In genomic region chr15:70530906-70531305, GRCh38 we compare ENCODE assay signal across 25 cellular contexts.
"Had no signal": no experiment of that assay in that cellular context is flagged by ENCODE, and none has a peak within 500 bp of the region (broad histone marks: within the 10 kb centered on the region; RNA-seq: fewer than 3 reads in every experiment).

No MANE protein-coding gene starts in this region.

- H3K36me3 ChIP-seq: lower lobe of right lung had no signal

- H3K27ac Mint-ChIP-seq: stimulated activated memory B cell treated with anti-CD40 and anti-IgM and Interleukin-4, amounts not matched to agents 10 μg/mL and 1 μg/mL and 100 μg/mL, for 72 hours had no signal

- H3K9me3 Mint-ChIP-seq: activated naive CD4-positive, alpha-beta T cell treated with anti-CD3 and anti-CD28 coated beads for 36 hours; neural crest cell had no signal

- H3K27me3 ChIP-seq: testis had no signal

- FAIRE-seq: bronchial epithelial cell, kidney had no signal

- H3K4me3 ChIP-seq: lower lobe of right lung, mucosa of descending colon, SK-N-MC, smooth muscle cell, testis had no signal

- ATAC-seq: foreskin keratinocyte; lower lobe of right lung; mucosa of descending colon; sciatic nerve; stimulated activated memory B cell treated with anti-CD40 and anti-IgM and Interleukin-4, amounts not matched to agents 10 μg/mL and 1 μg/mL and 100 μg/mL, for 72 hours had no signal

- H3K4me3 Mint-ChIP-seq: neural crest cell; stimulated activated memory B cell treated with anti-CD40 and anti-IgM and Interleukin-4, amounts not matched to agents 10 μg/mL and 1 μg/mL and 100 μg/mL, for 72 hours had no signal

- H3K4me1 ChIP-seq: testis had no signal

- H3K4me2 ChIP-seq: smooth muscle cell had no signal

- H3K36me3 Mint-ChIP-seq: stimulated activated memory B cell treated with anti-CD40 and anti-IgM and Interleukin-4, amounts not matched to agents 10 μg/mL and 1 μg/mL and 100 μg/mL, for 72 hours had no signal

- DNase-seq: activated CD4-positive, alpha-beta T cell treated with anti-CD3 and anti-CD28 coated beads for 4 hours; activated CD4-positive, alpha-beta T cell treated with anti-CD3 and anti-CD28 coated beads, Interleukin-2, amount 50 U/mL, for 48 hours; activated CD4-positive, CD25-positive, alpha-beta regulatory T cell; activated naive CD4-positive, alpha-beta T cell treated with anti-CD3 and anti-CD28 coated beads for 36 hours; amygdala; cerebellar nuclear complex; effector CD4-positive, alpha-beta T cell; erythroblast; foreskin keratinocyte; kidney; lower lobe of right lung; mesendoderm; mucosa of descending colon; occipital lobe; posterior cingulate gyrus; stimulated activated CD4-positive, alpha-beta T cell treated with anti-CD3 and anti-CD28 coated beads, Interleukin-15, amount 100 ng/mL, for 24 hours; T1000; testis; trophoblast cell had no signal

- H3K27ac ChIP-seq: foreskin keratinocyte, lower lobe of right lung, SK-N-MC, testis had no signal

- H3K9me3 ChIP-seq: lower lobe of right lung, testis had no signal
